14 cellular contexts compared by ENCODE assay signal in genomic region chr20:6075428-6076219, GRCh38. TPM values are rescaled to one million over a fixed set of nuclear protein-coding genes. Genes with fewer than 3 reads are reported as not detected.
DNase-seq lines count a peak whose midpoint lies in the region; ATAC-seq, FAIRE-seq and TF ChIP-seq lines count a peak whose summit lies in the region.
"Had no signal": no experiment of that assay in that cellular context is flagged by ENCODE, and none has a peak within 500 bp of the region (broad histone marks: within the 10 kb centered on the region; RNA-seq: fewer than 3 reads in every experiment).

No MANE protein-coding gene starts in this region.

- no peak for TF ChIP-seq POLR2A in GM12892 (IDR thresholded peaks at IDR 0.05; ENCODE audit: low read depth, low read length)

- FAIRE-seq in GM12892 (lab: Jason Lieb, UNC), result no peak
- FAIRE-seq: A204.1, GM12878 had no signal

- peak overlapping the region in 2 of 5 experiments; percentile 55 to 60 for H3K4me3 Mint-ChIP-seq in brain
- H3K4me3 Mint-ChIP-seq: activated naive CD4-positive, alpha-beta T cell treated with anti-CD3 and anti-CD28 coated beads, Interleukin-2, amount 50 U/mL, for 24 hours; H9; IgD-negative memory B cell had no signal

- H3K27me3 Mint-ChIP-seq in brain, result peaks cover 10% of the 10 kb centered on the region
- H3K27me3 Mint-ChIP-seq: activated naive CD4-positive, alpha-beta T cell treated with anti-CD3 and anti-CD28 coated beads, Interleukin-2, amount 50 U/mL, for 24 hours had no signal

- H3K27ac Mint-ChIP-seq in brain, result peak overlapping the region in 4 of 5 experiments; percentile 80 to 88 (median 86)
- H3K27ac Mint-ChIP-seq: activated naive CD4-positive, alpha-beta T cell treated with anti-CD3 and anti-CD28 coated beads, Interleukin-2, amount 50 U/mL, for 24 hours; IgD-negative memory B cell had no signal

- TF ChIP-seq CTCF in brain (conservative IDR thresholded peaks at IDR 0.05), result no peak

- ATAC-seq in HG02588 (IDR thresholded peaks at IDR 0.05; ENCODE audit: unreplicated experiment) (no peak), HG02938 (IDR thresholded peaks at IDR 0.05; ENCODE audit: unreplicated experiment) (no peak)
- ATAC-seq: GM12878 had no signal

- H3K9me3 Mint-ChIP-seq in brain, result no peaks in the 10 kb centered on the region
- H3K9me3 Mint-ChIP-seq: activated naive CD4-positive, alpha-beta T cell treated with anti-CD3 and anti-CD28 coated beads, Interleukin-2, amount 50 U/mL, for 24 hours; H9; IgD-negative memory B cell had no signal

- no peaks in the 10 kb centered on the region for H3K36me3 Mint-ChIP-seq in brain
- H3K36me3 Mint-ChIP-seq: activated naive CD4-positive, alpha-beta T cell treated with anti-CD3 and anti-CD28 coated beads, Interleukin-2, amount 50 U/mL, for 24 hours; IgD-negative memory B cell had no signal

- H3K4me1 Mint-ChIP-seq in brain, result peaks cover 31% of the 10 kb centered on the region
- H3K4me1 Mint-ChIP-seq: activated naive CD4-positive, alpha-beta T cell treated with anti-CD3 and anti-CD28 coated beads, Interleukin-2, amount 50 U/mL, for 24 hours had no signal

- peak; percentile 29 for DNase-seq in NCI-H1092 treated with DMSO at 0.1 percent for 48 hours (lab: John Stamatoyannopoulos, UW)
- DNase-seq in NCI-H1092 (lab: John Stamatoyannopoulos, UW), result no peak
- peak; percentile 18 for DNase-seq in inferior parietal cortex (ENCODE audit: extremely low spot score)
- peak; percentile 28 for DNase-seq in superior temporal gyrus (ENCODE audit: extremely low spot score)
- DNase-seq in GM12892 (ENCODE audit: insufficient read length), result no peak
- DNase-seq: H9, NCI-H2029 treated with DMSO at 0.1 percent for 48 hours had no signal

RNA-seq across cellular contexts. Expression of gene LRRN4, which starts 21.8 kb away (rescaled TPM):
- polyA plus RNA-seq in brain (ENCODE audit: insufficient read depth, low read depth, low replicate concordance), result 0.22 TPM
- polyA plus RNA-seq in GM12892 (2012; ENCODE audit: missing spikeins), result not detected
- polyA plus RNA-seq: IgD-negative memory B cell had no signal

RNA-seq across cellular contexts. Expression of gene FERMT1, which starts 47.2 kb away (rescaled TPM):
- polyA plus RNA-seq in brain (ENCODE audit: insufficient read depth, low read depth, low replicate concordance), result 0.85 TPM
- polyA plus RNA-seq in GM12892 (2012; ENCODE audit: missing spikeins), result 0.45 TPM
- polyA plus RNA-seq: IgD-negative memory B cell had no signal

Comparison
In these comparisons a context has a peak if more than half of its experiments do, and no peak if none do; other contexts are left out.
1. DNase-seq: peak in NCI-H1092 treated with DMSO at 0.1 percent for 48 hours (single experiment), inferior parietal cortex (single experiment) and superior temporal gyrus (single experiment); none in NCI-H1092 (single experiment) and GM12892 (single experiment).